Comparison of ENCODE assay signal across 12 cellular contexts in the genomic region with DNA sequence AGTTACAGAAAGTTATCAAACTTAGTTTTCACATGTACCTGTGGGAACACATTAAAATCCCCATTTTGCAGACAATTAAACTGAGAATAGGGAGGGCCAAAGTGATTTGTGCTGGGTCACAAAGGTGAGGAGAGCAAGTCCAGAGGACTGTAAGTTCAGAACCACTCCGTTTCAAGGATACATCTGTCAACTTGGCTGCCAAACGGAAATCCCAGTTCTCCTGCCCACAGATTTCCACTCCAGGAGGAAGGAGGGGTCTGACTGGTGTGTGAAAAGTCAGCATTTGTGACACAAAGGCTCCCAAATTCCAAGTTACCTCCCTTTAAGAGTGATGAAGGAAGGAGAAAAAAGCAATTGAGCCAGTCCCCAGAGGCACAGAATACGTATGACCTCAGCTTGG. TPM values are rescaled to one million over a fixed set of nuclear protein-coding genes. Genes with fewer than 3 reads are reported as not detected.
A peak's percentile ranks its signal among the peaks of the same experiment; 100 is the strongest.
DNase-seq lines count a peak whose midpoint lies in the region; ATAC-seq, FAIRE-seq and TF ChIP-seq lines count a peak whose summit lies in the region.
"Had no signal": no experiment of that assay in that cellular context is flagged by ENCODE, and none has a peak within 500 bp of the region (broad histone marks: within the 10 kb centered on the region; RNA-seq: fewer than 3 reads in every experiment).

No MANE protein-coding gene starts in this region.

- H4K20me1 ChIP-seq in HepG2 (ENCODE audit: insufficient read depth, low read length), result no peaks in the 10 kb centered on the region
- no peaks in the 10 kb centered on the region for H4K20me1 ChIP-seq in H1 (replicated peaks in 1 of 2; ENCODE audit: control insufficient read depth in 1 of 2, insufficient read depth in 2 of 2, low read length in 2 of 2)

- H3K23ac ChIP-seq in H1 (ENCODE audit: insufficient read length), result no peak overlapping the region

- no peak overlapping the region for H2BK20ac ChIP-seq in H1 (ENCODE audit: low read length)

- H3K4me3 ChIP-seq in liver (ENCODE audit: low read depth in 1 of 3, low read length in 3 of 3) (no peak overlapping the region), HepG2 (replicated peaks in 1 of 3; ENCODE audit: insufficient read depth in 1 of 3, low read depth in 2 of 3, low read length in 3 of 3) (no peak overlapping the region), H1 (ENCODE audit: extremely low read depth in 1 of 4, insufficient read depth in 2 of 4, low read depth in 3 of 4, low read length in 4 of 4) (no peak overlapping the region), A673 (ENCODE audit: low read depth, low read length, poor library complexity, severe bottlenecking) (no peak overlapping the region)

- H3K14ac ChIP-seq in H1 (ENCODE audit: insufficient read length), result no peak overlapping the region

- H3K79me2 ChIP-seq in HepG2 (ENCODE audit: insufficient read depth, low read length) (no peaks in the 10 kb centered on the region), H1 (ENCODE audit: control insufficient read depth in 1 of 2, insufficient read depth in 2 of 2, low read length in 2 of 2) (no peaks in the 10 kb centered on the region)

- H4K5ac ChIP-seq in H1 (ENCODE audit: insufficient read length, low read depth, low read length), result no peak overlapping the region

- H2AFZ ChIP-seq in HepG2 (ENCODE audit: low read length) (no peak overlapping the region), H1 (ENCODE audit: low read length) (peak overlapping the region; percentile 35; the same call in 1 of the 2 replicates)

- ATAC-seq in HepG2, result no peak
- ATAC-seq in left ventricle myocardium superior, result peak; percentile 66
- no peak for ATAC-seq in GM18519 (IDR thresholded peaks at IDR 0.05; ENCODE audit: low FRiP score, unreplicated experiment)

- H2BK12ac ChIP-seq in H1 (ENCODE audit: low read depth, low read length), result no peak overlapping the region

- intact Hi-C loops in HepG2 (cut with micrococcal nuclease; ENCODE audit: unreplicated experiment), result no loop called here
- intact Hi-C loops in left ventricle myocardium superior (cut with micrococcal nuclease), result no loop called here
- intact Hi-C loops in A673 (cut with micrococcal nuclease; ENCODE audit: unreplicated experiment), result no loop called here

- BruUV-seq in HepG2 (replicated peaks; lab: Mats Ljungman, UMichigan) (no TSS peak), A673 (replicated peaks; lab: Mats Ljungman, UMichigan) (no TSS peak)

- H3K36me3 ChIP-seq in liver (ENCODE audit: control insufficient read depth in 4 of 4, insufficient read depth in 3 of 4, low read depth in 1 of 4, low read length in 3 of 4), result no peaks in the 10 kb centered on the region
- peaks cover 2 to 4% of the 10 kb centered on the region in 2 experiments; a peak in 1 of 5 replicates for H3K36me3 ChIP-seq in HepG2 (replicated peaks in 1 of 2; ENCODE audit: control insufficient read depth in 1 of 2, insufficient read depth in 2 of 2, low read length in 2 of 2)
- no peaks in the 10 kb centered on the region for H3K36me3 ChIP-seq in H1 (ENCODE audit: control insufficient read depth in 2 of 4, insufficient read depth in 4 of 4, low read length in 3 of 4)
- peaks cover 21% of the 10 kb centered on the region for H3K36me3 ChIP-seq in A673 (ENCODE audit: insufficient read depth, low read length, poor library complexity, severe bottlenecking)

- no peaks in the 10 kb centered on the region for H3K79me1 ChIP-seq in H1 (ENCODE audit: low read depth, low read length)

- H3K4me2 ChIP-seq in HepG2 (ENCODE audit: low read depth, low read length) (no peak overlapping the region), H1 (ENCODE audit: insufficient read depth in 1 of 2, low read depth in 2 of 2, low read length in 2 of 2) (no peak overlapping the region)

- H2BK5ac ChIP-seq in H1 (ENCODE audit: low read depth, low read length), result no peak overlapping the region

- H3K9ac ChIP-seq in liver (ENCODE audit: low read depth in 1 of 2, low read length in 2 of 2), result peak overlapping the region in 1 of 2 donors; percentile 24
- no peak overlapping the region for H3K9ac ChIP-seq in HepG2 (ENCODE audit: insufficient read depth, low read depth, low read length)
- H3K9ac ChIP-seq in H1 (replicated peaks in 1 of 4; ENCODE audit: extremely low read depth in 1 of 4, low read depth in 3 of 4, low read length in 3 of 4), result peak overlapping the region in 1 of 4 experiments; percentile 21; a peak in 1 of 7 replicates

- whole genome bisulfite sequencing in liver, result 85% methylated on average over 3 of the region's 3 CpGs
- WGBS in HepG2 (ENCODE audit: low lambda C conversion rate), result 93% methylated on average over 3 of the region's 3 CpGs
- WGBS in H1 (ENCODE audit: extremely low coverage in 1 of 2, insufficient coverage in 1 of 2, insufficient read length in 1 of 2, insufficient replicate concordance in 2 of 2, low coverage in 1 of 2, low lambda C conversion rate in 2 of 2, missing lambda C conversion rate in 1 of 2), 2 experiments, result 69% methylated on average over 3 of the region's 3 CpGs; no CpG with 5 or more reads in 1 of the 2 experiments

- TF ChIP-seq EP300 in HepG2 (IDR thresholded peaks at IDR 0.05; ENCODE audit: low read depth in 2 of 2, low read length in 2 of 2) (no peak), HepG2 (CRISPR knock-in tag; IDR thresholded peaks at IDR 0.05; ENCODE audit: borderline replicate concordance) (no peak), H1 (IDR thresholded peaks at IDR 0.05; ENCODE audit: borderline replicate concordance in 1 of 2, low read depth in 2 of 2, low read length in 2 of 2) (no peak)

- TF ChIP-seq POLR2A in HepG2 (IDR thresholded peaks at IDR 0.05; ENCODE audit: insufficient read depth in 1 of 2, low read depth in 2 of 2, low read length in 2 of 2) (no peak), H1 (IDR thresholded peaks at IDR 0.05; ENCODE audit: control extremely low read depth in 1 of 2, low read depth in 2 of 2, low read length in 2 of 2) (no peak)

- H3K27me3 ChIP-seq in liver (ENCODE audit: control insufficient read depth in 4 of 4, insufficient read depth in 4 of 4, low read length in 3 of 4) (no peaks in the 10 kb centered on the region), HepG2 (ENCODE audit: control insufficient read depth in 1 of 2, insufficient read depth in 2 of 2, low read length in 2 of 2) (no peaks in the 10 kb centered on the region), H1 (replicated peaks in 1 of 4; ENCODE audit: control insufficient read depth in 3 of 4, extremely low read depth in 1 of 4, insufficient read depth in 3 of 4, low read length in 3 of 4) (no peaks in the 10 kb centered on the region), A673 (replicated peaks; ENCODE audit: insufficient read depth, low read depth, low read length, poor library complexity) (no peaks in the 10 kb centered on the region)

- TF ChIP-seq RAD21 in liver (IDR thresholded peaks at IDR 0.05), result no peak
- no peak for TF ChIP-seq RAD21 in HepG2 (CRISPR knock-in tag; IDR thresholded peaks at IDR 0.05)
- no peak for TF ChIP-seq RAD21 in H1 (IDR thresholded peaks at IDR 0.05 in 1 of 2, conservative IDR thresholded peaks at IDR 0.05 in 1 of 2; ENCODE audit: low read depth in 2 of 2, low read length in 2 of 2)

- no peak overlapping the region for H2AK5ac ChIP-seq in H1 (ENCODE audit: low read depth, low read length)

- no peak overlapping the region for H2BK120ac ChIP-seq in H1 (replicated peaks; ENCODE audit: low read depth, low read length)

- TF ChIP-seq CTCF in liver (IDR thresholded peaks at IDR 0.05; ENCODE audit: low read depth, low read length, missing input control) (no peak), HepG2 (CRISPR knock-in tag; IDR thresholded peaks at IDR 0.05) (no peak), H1 (IDR thresholded peaks at IDR 0.05; ENCODE audit: control extremely low read depth in 1 of 3, insufficient read depth in 1 of 3, low read depth in 1 of 3, low read length in 3 of 3) (no peak), A673 (conservative IDR thresholded peaks at IDR 0.05; ENCODE audit: low read depth, low read length) (no peak)

- no peak overlapping the region for H3K4ac ChIP-seq in H1 (replicated peaks; ENCODE audit: insufficient read length, low read depth, low read length)

- no peaks in the 10 kb centered on the region for H3K9me3 ChIP-seq in liver (ENCODE audit: control insufficient read depth in 4 of 4, low read length in 3 of 4)
- no peaks in the 10 kb centered on the region for H3K9me3 ChIP-seq in HepG2 (ENCODE audit: low read length)
- H3K9me3 ChIP-seq in H1 (ENCODE audit: insufficient read depth in 2 of 2, low read depth in 1 of 2, low read length in 1 of 2), result no peaks in the 10 kb centered on the region
- H3K9me3 ChIP-seq in A673 (ENCODE audit: low read depth, low read length, poor library complexity, severe bottlenecking), result no peaks in the 10 kb centered on the region
- H3K9me3 ChIP-seq: Caco-2 had no signal

- FAIRE-seq in HepG2 (lab: Jason Lieb, UNC) (no peak), H1 (lab: Jason Lieb, UNC) (no peak)
- FAIRE-seq: A204.1 had no signal

- CTCF ChIA-PET in HepG2 (lab: Yijun Ruan, JAX; ENCODE audit: low intra/inter-chr PET ratio, low total read pairs) (no interaction called here), H1 (lab: Charles Lee; ENCODE audit: partially characterized antibody) (interaction anchor here (1.0 to 2.6 kb wide), 5 partner anchors 14 to 101 kb away, joined by 3 to 17 read pairs (median 5); no protein-coding TSS in a partner anchor), A673 (lab: Charles Lee) (no interaction called here)

- DNase-seq in HepG2 (ENCODE audit: low spot score) (no peak), H1 (ENCODE audit: low read depth in 1 of 2, low spot score in 2 of 2) (no peak), left ventricle myocardium superior (no peak), NCI-H2081 treated with DMSO at 0.1 percent for 48 hours (lab: John Stamatoyannopoulos, UW) (no peak), A673 (ENCODE audit: low spot score) (no peak)
- DNase-seq: Caco-2; CD8-positive, alpha-beta memory T cell; GF-D8; H7 had no signal

- in situ Hi-C loops in HepG2 (cut with HindIII; ENCODE audit: extremely low pct_ligation_motif_present, low pct_unique_long_range_greater_than_20kb), result no loop called here

- H3K23me2 ChIP-seq in H1 (ENCODE audit: low read depth, low read length), result no peaks in the 10 kb centered on the region

- no peak overlapping the region for H3K27ac ChIP-seq in liver (ENCODE audit: low read depth in 1 of 2, low read length in 2 of 2)
- no peak overlapping the region for H3K27ac ChIP-seq in HepG2 (ENCODE audit: extremely low read length, insufficient read depth, low read length)
- H3K27ac ChIP-seq in H1 (ENCODE audit: low read depth, low read length), result no peak overlapping the region
- H3K27ac ChIP-seq in A673 (ENCODE audit: low read depth, low read length, poor library complexity, severe bottlenecking), result no peak overlapping the region

- no peak overlapping the region for H2BK15ac ChIP-seq in H1 (ENCODE audit: low read length)

- H3K18ac ChIP-seq in H1 (ENCODE audit: extremely low read depth, low read length), result no peak overlapping the region

- H3K56ac ChIP-seq in H1 (replicated peaks; ENCODE audit: insufficient read length, low read depth, low read length), result no peak overlapping the region

- POLR2A ChIA-PET in HepG2 (lab: Yijun Ruan, JAX), result no interaction called here
- POLR2A ChIA-PET in H1 (lab: Charles Lee; ENCODE audit: partially characterized antibody), result no interaction called here
- POLR2A ChIA-PET in A673 (lab: Charles Lee; ENCODE audit: low non-redundant PET), result interaction anchor here (0.6 kb wide), 1 partner anchor 278 kb away, joined by 3 read pairs; no protein-coding TSS in a partner anchor

- no peak overlapping the region for H4K8ac ChIP-seq in H1 (ENCODE audit: extremely low read depth, insufficient read depth, low read length)

- H4K91ac ChIP-seq in H1 (replicated peaks; ENCODE audit: insufficient read length, low read length), result no peak overlapping the region

- H3K4me1 ChIP-seq in liver (ENCODE audit: control insufficient read depth in 4 of 4, insufficient read depth in 4 of 4, low read length in 3 of 4) (no peaks in the 10 kb centered on the region), HepG2 (ENCODE audit: insufficient read depth, low read length) (no peaks in the 10 kb centered on the region), H1 (replicated peaks in 1 of 4; ENCODE audit: control insufficient read depth in 3 of 4, insufficient read depth in 4 of 4, low read length in 3 of 4) (no peaks in the 10 kb centered on the region), A673 (ENCODE audit: insufficient read depth, low read length, poor library complexity, severe bottlenecking) (peaks cover 5% of the 10 kb centered on the region)

RNA-seq across cellular contexts. Expression of gene PRELID2, which starts 42.3 kb away (rescaled TPM):
- total RNA-seq in liver (10 to 100 TPM in 1 of 2 donors, 1 to 10 TPM in 1; 5.1 to 24.9 TPM), HepG2 (2016; rRNA removed; fragmentation: Illumina TruSeq; extraction: Trizol) (20.3 and 22.9 TPM in 2 replicates), left ventricle myocardium superior (18.9 TPM), A673 (2021) (50.2 and 55.8 TPM in 2 replicates)
- polyA plus RNA-seq in liver (1 to 10 TPM; 1.1 to 3.8 TPM), HepG2 (2011; rRNA removed) (7.7 and 10.0 TPM in 2 replicates), H1 (2011; rRNA removed) (2.1 and 2.2 TPM in 2 replicates)
- total RNA-seq in HepG2 (2016; cell fraction: cytosol; rRNA removed; fragmentation: Illumina TruSeq; extraction: Trizol; ENCODE audit: low read depth), result 101 and 103 TPM in 2 replicates
- 17.7 and 21.8 TPM in 2 replicates for total RNA-seq in HepG2 (2016; cell fraction: insoluble cytoplasmic fraction; rRNA removed; fragmentation: Illumina TruSeq; extraction: Trizol)
- 46.4 and 49.5 TPM in 2 replicates for total RNA-seq in HepG2 (2016; cell fraction: membrane; rRNA removed; fragmentation: Illumina TruSeq; extraction: Trizol)
- total RNA-seq in HepG2 (2016; cell fraction: nucleus; rRNA removed; fragmentation: Illumina TruSeq; extraction: Trizol), result 24.4 and 25.3 TPM in 2 replicates
- polyA plus RNA-seq in HepG2 (2011; cell fraction: cytosol; rRNA removed), result 5.8 and 6.4 TPM in 2 replicates
- polyA plus RNA-seq in HepG2 (2011; cell fraction: nucleus; rRNA removed), result 4.7 and 6.6 TPM in 2 replicates
- 7.9 and 14.2 TPM in 2 replicates for polyA plus RNA-seq in HepG2 (2012)
- polyA plus RNA-seq in HepG2 (2016; cell fraction: cytosol; fragmentation: Illumina TruSeq; extraction: Trizol; ENCODE audit: low read depth), result 27.3 and 41.2 TPM in 2 replicates
- polyA plus RNA-seq in HepG2 (2016; cell fraction: insoluble cytoplasmic fraction; fragmentation: Illumina TruSeq; extraction: Trizol; ENCODE audit: low read depth), result 12.7 and 13.8 TPM in 2 replicates
- polyA plus RNA-seq in HepG2 (2016; cell fraction: membrane; fragmentation: Illumina TruSeq; extraction: Trizol; ENCODE audit: low read depth), result 23.3 and 27.7 TPM in 2 replicates
- polyA plus RNA-seq in HepG2 (2016; cell fraction: nucleus; fragmentation: Illumina TruSeq; extraction: Trizol; ENCODE audit: insufficient read depth, low read depth), result 8.8 and 9.8 TPM in 2 replicates
- 6.9 and 13.0 TPM in 2 replicates for polyA minus RNA-seq in HepG2 (2011; rRNA and poly(A)+ RNA removed; ENCODE audit: low replicate concordance)
- polyA minus RNA-seq in HepG2 (2011; cell fraction: cytosol; rRNA and poly(A)+ RNA removed), result 10.9 and 14.5 TPM in 2 replicates
- polyA minus RNA-seq in HepG2 (2011; cell fraction: nucleus; rRNA and poly(A)+ RNA removed), result 89.4 and 91.3 TPM in 2 replicates
- total RNA-seq in H1 (2021; fragmentation: NEBNext Ultra II Directional; extraction: Animal tissue kit (Norgen Biotek cat#: 25700)), result 7.5 and 7.8 TPM in 2 replicates
- 4.0 TPM for polyA plus RNA-seq in H1 (2011; cell fraction: cytosol; rRNA removed)
- polyA plus RNA-seq in H1 (2011; cell fraction: nucleus; rRNA removed), result 5.9 TPM
- polyA plus RNA-seq in H1 (2012, experiment 1 of 2), result 3.6 to 6.1 TPM (median 4.7 TPM) in 4 replicates
- polyA plus RNA-seq in H1 (2012, experiment 2 of 2), result 1.1 TPM
- polyA plus RNA-seq in H1 (2013, experiment 1 of 2), result 7.0 TPM
- polyA plus RNA-seq in H1 (2013, experiment 2 of 2), result 6.1 TPM
- 16.3 and 17.9 TPM in 2 replicates for polyA minus RNA-seq in H1 (2011; rRNA and poly(A)+ RNA removed)
- 9.2 TPM for polyA minus RNA-seq in H1 (2011; cell fraction: cytosol; rRNA and poly(A)+ RNA removed)
- polyA minus RNA-seq in H1 (2011; cell fraction: nucleus; rRNA and poly(A)+ RNA removed), result 65.6 TPM
